In the genomic region with DNA sequence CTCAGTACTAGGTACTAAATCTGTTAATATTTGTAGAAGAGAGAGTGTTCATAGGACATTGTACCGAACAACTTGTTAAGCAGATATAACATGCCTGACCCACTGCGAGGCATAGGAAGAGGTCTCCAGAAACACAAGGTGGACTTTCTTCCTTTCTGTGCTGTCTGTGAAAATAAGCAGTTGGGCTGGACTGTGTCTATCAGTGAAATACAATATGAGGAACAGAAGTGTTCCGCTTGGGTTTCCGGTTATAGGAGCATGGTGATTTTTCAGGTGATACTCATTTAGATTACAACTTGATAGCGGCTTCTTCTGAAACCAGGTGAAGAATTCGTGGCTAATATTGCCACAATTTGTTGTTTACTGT, we compare ENCODE assay signal across 24 cellular contexts.
DNase-seq lines count a peak whose midpoint lies in the region; ATAC-seq and TF ChIP-seq lines count a peak whose summit lies in the region.
"Had no signal": no experiment of that assay in that cellular context is flagged by ENCODE, and none has a peak within 500 bp of the region (broad histone marks: within the 10 kb centered on the region; RNA-seq: fewer than 3 reads in every experiment).

No MANE protein-coding gene starts in this region.

- no peaks in the 10 kb centered on the region for H3K36me3 ChIP-seq in neutrophil
- no peaks in the 10 kb centered on the region for H3K36me3 ChIP-seq in CD8-positive, alpha-beta memory T cell (ENCODE audit: insufficient read depth, low read length)
- H3K36me3 ChIP-seq: brain microvascular endothelial cell, transverse colon had no signal

- DNase-seq in ACHN (peak; percentile 28), G401 (ENCODE audit: low spot score) (peak; percentile 12)
- no peak for DNase-seq in CD8-positive, alpha-beta memory T cell
- no peak for DNase-seq in stimulated activated CD8-positive, alpha-beta memory T cell treated with anti-CD3 and anti-CD28 coated beads, Interleukin-4, amount 100 ng/mL, for 48 hours
- DNase-seq: activated CD4-positive, alpha-beta T cell treated with anti-CD3 and anti-CD28 coated beads, Interleukin-2, amount 10 ng/mL, durations not matched to agents 24 days and 14 days; activated CD8-positive, alpha-beta memory T cell treated with anti-CD3 and anti-CD28 coated beads, Interleukin-2, amount 10 ng/mL, durations not matched to agents 7 days and 5 days; brain microvascular endothelial cell; DMS79; foreskin keratinocyte; mesenchymal stem cell; natural killer cell; NCI-H1436 treated with DMSO at 0.1 percent for 48 hours; NCI-H510A; stimulated activated CD4-positive, alpha-beta T cell treated with anti-CD3 and anti-CD28 coated beads, Interleukin-2, amount 100 ng/mL, for 24 hours; stimulated activated naive CD8-positive, alpha-beta T cell treated with anti-CD3 and anti-CD28 coated beads, Interleukin-15, Interleukin-2, amounts not matched to agents 100 U/mL and 50 U/mL, for 24 hours; transverse colon had no signal

- H3K27ac Mint-ChIP-seq in dendritic cell treated with granulocyte-macrophage colony-stimulating factor and Interleukin-4, amounts not matched to agents 40 ng/mL and 50 ng/mL, for 4 days, result no peak overlapping the region
- H3K27ac Mint-ChIP-seq in CD8-positive, alpha-beta memory T cell, result no peak overlapping the region
- H3K27ac Mint-ChIP-seq: activated CD4-positive, alpha-beta T cell treated with anti-CD3 and anti-CD28 coated beads, Interleukin-2, amount 10 ng/mL, durations not matched to agents 24 days and 14 days; activated CD8-positive, alpha-beta memory T cell treated with anti-CD3 and anti-CD28 coated beads, Interleukin-2, amount 10 ng/mL, durations not matched to agents 7 days and 5 days; activated T-helper 2 cell treated with anti-CD3 and anti-CD28 coated beads, Interferon-gamma antibody, Interleukin-2, Interleukin-4, amounts not matched to agents 10 μg/mL and 5 μg/mL and 100 μg/mL, durations not matched to agents 14 hours and 24 hours and 36 hours; natural killer cell had no signal

- H3K4me1 Mint-ChIP-seq in dendritic cell treated with granulocyte-macrophage colony-stimulating factor and Interleukin-4, amounts not matched to agents 40 ng/mL and 50 ng/mL, for 4 days (ENCODE audit: low read depth), result peaks cover 22% of the 10 kb centered on the region
- H3K4me1 Mint-ChIP-seq in CD8-positive, alpha-beta memory T cell, result peaks cover 5 to 10% (median 9%) of the 10 kb centered on the region in 3 donors
- H3K4me1 Mint-ChIP-seq: activated CD8-positive, alpha-beta memory T cell treated with anti-CD3 and anti-CD28 coated beads, Interleukin-2, amount 10 ng/mL, durations not matched to agents 7 days and 5 days had no signal

- ATAC-seq in HG02588 (IDR thresholded peaks at IDR 0.05; ENCODE audit: unreplicated experiment), result no peak
- no peak for ATAC-seq in GM21786 (IDR thresholded peaks at IDR 0.05; ENCODE audit: unreplicated experiment)
- ATAC-seq: activated CD8-positive, alpha-beta memory T cell treated with anti-CD3 and anti-CD28 coated beads, Interleukin-2, amount 10 ng/mL, durations not matched to agents 7 days and 5 days; foreskin keratinocyte; K562; natural killer cell; stimulated activated naive CD8-positive, alpha-beta T cell treated with anti-CD3 and anti-CD28 coated beads, Interleukin-15, Interleukin-2, amounts not matched to agents 100 U/mL and 50 U/mL, for 24 hours had no signal

- no peak for TF ChIP-seq CTCF in neutrophil (IDR thresholded peaks at IDR 0.05)

- H3K27ac ChIP-seq in neutrophil, result peak overlapping the region; percentile 76
- H3K27ac ChIP-seq in CD8-positive, alpha-beta memory T cell (ENCODE audit: low read depth, low read length), result no peak overlapping the region
- H3K27ac ChIP-seq: brain microvascular endothelial cell, coronary artery, foreskin keratinocyte, hepatocyte, transverse colon had no signal

- H3K27me3 ChIP-seq in neutrophil, result peaks cover 40% of the 10 kb centered on the region
- no peaks in the 10 kb centered on the region for H3K27me3 ChIP-seq in CD8-positive, alpha-beta memory T cell (ENCODE audit: insufficient read depth, low read length, poor library complexity, severe bottlenecking)
- H3K27me3 ChIP-seq: brain microvascular endothelial cell, foreskin keratinocyte, hepatocyte had no signal

- peaks cover 24 to 27% of the 10 kb centered on the region in 2 experiments for H3K4me1 ChIP-seq in neutrophil (ENCODE audit: control insufficient read depth in 1 of 2, insufficient read depth in 1 of 2, low read depth in 1 of 2, low read length in 1 of 2)
- no peaks in the 10 kb centered on the region for H3K4me1 ChIP-seq in CD8-positive, alpha-beta memory T cell (ENCODE audit: insufficient read depth, low read length)
- H3K4me1 ChIP-seq: foreskin keratinocyte had no signal

- H3K9me3 ChIP-seq in neutrophil, result no peaks in the 10 kb centered on the region
- no peaks in the 10 kb centered on the region for H3K9me3 ChIP-seq in CD8-positive, alpha-beta memory T cell (ENCODE audit: low read length)
- H3K9me3 ChIP-seq: transverse colon had no signal

- CTCF ChIA-PET in CD8-positive, alpha-beta memory T cell (lab: Charles Lee), result no interaction called here

- H3K4me3 ChIP-seq in neutrophil (ENCODE audit: low read depth in 1 of 2, low read length in 1 of 2), result peak overlapping the region; percentile 22 to 28
- H3K4me3 ChIP-seq in CD8-positive, alpha-beta memory T cell (ENCODE audit: low read length), result no peak overlapping the region
- H3K4me3 ChIP-seq: coronary artery, hepatocyte, K562 had no signal

- H3K4me3 Mint-ChIP-seq in dendritic cell treated with granulocyte-macrophage colony-stimulating factor and Interleukin-4, amounts not matched to agents 40 ng/mL and 50 ng/mL, for 4 days, result peak overlapping the region; percentile 21
- H3K4me3 Mint-ChIP-seq in CD8-positive, alpha-beta memory T cell, result no peak overlapping the region
- H3K4me3 Mint-ChIP-seq: activated CD4-positive, alpha-beta T cell treated with anti-CD3 and anti-CD28 coated beads, Interleukin-2, amount 10 ng/mL, durations not matched to agents 24 days and 14 days; activated CD8-positive, alpha-beta memory T cell treated with anti-CD3 and anti-CD28 coated beads, Interleukin-2, amount 10 ng/mL, durations not matched to agents 7 days and 5 days; natural killer cell had no signal

- no peaks in the 10 kb centered on the region for H3K9me3 Mint-ChIP-seq in dendritic cell treated with granulocyte-macrophage colony-stimulating factor and Interleukin-4, amounts not matched to agents 40 ng/mL and 50 ng/mL, for 4 days
- H3K9me3 Mint-ChIP-seq in CD8-positive, alpha-beta memory T cell, result no peaks in the 10 kb centered on the region
- H3K9me3 Mint-ChIP-seq: activated CD4-positive, alpha-beta T cell treated with anti-CD3 and anti-CD28 coated beads, Interleukin-2, amount 10 ng/mL, durations not matched to agents 24 days and 14 days; activated T-helper 2 cell treated with anti-CD3 and anti-CD28 coated beads, Interferon-gamma antibody, Interleukin-2, Interleukin-4, amounts not matched to agents 10 μg/mL and 5 μg/mL and 100 μg/mL, durations not matched to agents 14 hours and 24 hours and 36 hours; natural killer cell had no signal

- no peaks in the 10 kb centered on the region for H3K36me3 Mint-ChIP-seq in dendritic cell treated with granulocyte-macrophage colony-stimulating factor and Interleukin-4, amounts not matched to agents 40 ng/mL and 50 ng/mL, for 4 days (ENCODE audit: low read depth)
- H3K36me3 Mint-ChIP-seq in CD8-positive, alpha-beta memory T cell, result no peaks in the 10 kb centered on the region
- H3K36me3 Mint-ChIP-seq: activated CD8-positive, alpha-beta memory T cell treated with anti-CD3 and anti-CD28 coated beads, Interleukin-2, amount 10 ng/mL, durations not matched to agents 7 days and 5 days; natural killer cell had no signal

- intact Hi-C loops in dendritic cell treated with granulocyte-macrophage colony-stimulating factor and Interleukin-4, amounts not matched to agents 40 ng/mL and 50 ng/mL, for 4 days (cut with micrococcal nuclease), result loop anchor here (5.0 to 10.0 kb wide), 3 partner anchors 229 to 1724 kb away; a partner anchor contains a TSS

- peaks cover 34% of the 10 kb centered on the region for H3K27me3 Mint-ChIP-seq in dendritic cell treated with granulocyte-macrophage colony-stimulating factor and Interleukin-4, amounts not matched to agents 40 ng/mL and 50 ng/mL, for 4 days
- peaks cover 19 to 30% of the 10 kb centered on the region in 2 donors for H3K27me3 Mint-ChIP-seq in CD8-positive, alpha-beta memory T cell

- POLR2A ChIA-PET in CD8-positive, alpha-beta memory T cell (lab: Charles Lee), result no interaction called here

- in situ Hi-C loops in ACHN (cut with HindIII; ENCODE audit: low pct_ligation_motif_present, low pct_unique_long_range_greater_than_20kb, low sequenced_read_pairs) (no loop called here), G401 (cut with HindIII; ENCODE audit: low sequenced_read_pairs) (no loop called here)

Comparison
In these comparisons a context has a peak if more than half of its experiments do, and no peak if none do; other contexts are left out.
1. DNase-seq: peak in ACHN (single experiment) and G401 (single experiment); none in CD8-positive, alpha-beta memory T cell (0 of 5) and stimulated activated CD8-positive, alpha-beta memory T cell treated with anti-CD3 and anti-CD28 coated beads, Interleukin-4, amount 100 ng/mL, for 48 hours (single experiment).